In genomic region chr12:726281-727140, GRCh38 we compare ENCODE assay signal across 12 cellular contexts. TPM values are rescaled to one million over a fixed set of nuclear protein-coding genes. Genes with fewer than 3 reads are reported as not detected.
DNase-seq lines count a peak whose midpoint lies in the region; ATAC-seq and TF ChIP-seq lines count a peak whose summit lies in the region.
"Had no signal": no experiment of that assay in that cellular context is flagged by ENCODE, and none has a peak within 500 bp of the region (broad histone marks: within the 10 kb centered on the region; RNA-seq: fewer than 3 reads in every experiment).

No MANE protein-coding gene starts in this region.

- H3K4me3 Mint-ChIP-seq in activated T-helper 1 cell treated with anti-CD3 and anti-CD28 coated beads, Interleukin-12 subunit alpha, Interleukin-12 subunit beta, Interleukin-2, Interleukin-4 antibody, amounts not matched to agents 30 ng/mL and 10 ng/mL and 1 ng/mL, durations not matched to agents 14 hours and 24 hours and 36 hours = no peak overlapping the region
- H3K4me3 Mint-ChIP-seq: stimulated activated memory B cell treated with anti-CD40 and anti-IgM and Interleukin-4, amounts not matched to agents 10 μg/mL and 1 μg/mL and 100 μg/mL, for 72 hours had no signal

- peaks cover 65% of the 10 kb centered on the region for H3K4me1 Mint-ChIP-seq in activated T-helper 1 cell treated with anti-CD3 and anti-CD28 coated beads, Interleukin-12 subunit alpha, Interleukin-12 subunit beta, Interleukin-2, Interleukin-4 antibody, amounts not matched to agents 30 ng/mL and 10 ng/mL and 1 ng/mL, durations not matched to agents 14 hours and 24 hours and 36 hours (ENCODE audit: low read depth)

- intact Hi-C loops in activated T-helper 1 cell treated with anti-CD3 and anti-CD28 coated beads, Interleukin-12 subunit alpha, Interleukin-12 subunit beta, Interleukin-2, Interleukin-4 antibody, amounts not matched to agents 30 ng/mL and 10 ng/mL and 1 ng/mL, durations not matched to agents 14 hours and 24 hours and 36 hours (cut with micrococcal nuclease) = no loop called here
- intact Hi-C loops in left colon (cut with DNase I, micrococcal nuclease) = no loop called here

- H3K9me3 Mint-ChIP-seq in activated T-helper 1 cell treated with anti-CD3 and anti-CD28 coated beads, Interleukin-12 subunit alpha, Interleukin-12 subunit beta, Interleukin-2, Interleukin-4 antibody, amounts not matched to agents 30 ng/mL and 10 ng/mL and 1 ng/mL, durations not matched to agents 14 hours and 24 hours and 36 hours = peaks cover 18% of the 10 kb centered on the region

- TF ChIP-seq CTCF in AG10803 (conservative IDR thresholded peaks at IDR 0.05; ENCODE audit: low read length) = no peak

- H3K27ac Mint-ChIP-seq in activated T-helper 1 cell treated with anti-CD3 and anti-CD28 coated beads, Interleukin-12 subunit alpha, Interleukin-12 subunit beta, Interleukin-2, Interleukin-4 antibody, amounts not matched to agents 30 ng/mL and 10 ng/mL and 1 ng/mL, durations not matched to agents 14 hours and 24 hours and 36 hours = peak overlapping the region; percentile 32

- ATAC-seq in left colon = peak; percentile 32
- ATAC-seq in GM19351 (IDR thresholded peaks at IDR 0.05; ENCODE audit: unreplicated experiment) = no peak
- ATAC-seq: stimulated activated memory B cell treated with anti-CD40 and anti-IgM and Interleukin-4, amounts not matched to agents 10 μg/mL and 1 μg/mL and 100 μg/mL, for 72 hours had no signal

- DNase-seq in AG10803 (ENCODE audit: low read depth) (peak; percentile 29), left colon (no peak), T-helper 9 cell (no peak), GF-D8 (lab: John Stamatoyannopoulos, UW) (no peak)
- peak; percentile 67 for DNase-seq in Jurkat, Clone E6-1 (ENCODE audit: low read depth, low spot score)
- no peak for DNase-seq in activated T-helper 1 cell treated with anti-CD3 and anti-CD28 coated beads, Interleukin-12 subunit alpha, Interleukin-12 subunit beta, Interleukin-2, Interleukin-4 antibody, amounts not matched to agents 30 ng/mL and 10 ng/mL and 1 ng/mL, durations not matched to agents 14 hours and 24 hours and 36 hours (ENCODE audit: low spot score)
- DNase-seq in stimulated activated CD4-positive, alpha-beta T cell treated with anti-CD3 and anti-CD28 coated beads, Interleukin-2, amount 100 ng/mL, for 48 hours = no peak
- DNase-seq: Caco-2, NCI-H1930, WERI-Rb-1 had no signal

- H3K27me3 Mint-ChIP-seq in activated T-helper 1 cell treated with anti-CD3 and anti-CD28 coated beads, Interleukin-12 subunit alpha, Interleukin-12 subunit beta, Interleukin-2, Interleukin-4 antibody, amounts not matched to agents 30 ng/mL and 10 ng/mL and 1 ng/mL, durations not matched to agents 14 hours and 24 hours and 36 hours (ENCODE audit: insufficient read depth) = no peaks in the 10 kb centered on the region
- H3K27me3 Mint-ChIP-seq: stimulated activated memory B cell treated with anti-CD40 and anti-IgM and Interleukin-4, amounts not matched to agents 10 μg/mL and 1 μg/mL and 100 μg/mL, for 72 hours had no signal

- H3K4me3 ChIP-seq in AG10803 (ENCODE audit: low read length) = no peak overlapping the region
- no peak overlapping the region for H3K4me3 ChIP-seq in Jurkat, Clone E6-1 (ENCODE audit: low read length)

- peaks cover 10% of the 10 kb centered on the region for H3K36me3 Mint-ChIP-seq in activated T-helper 1 cell treated with anti-CD3 and anti-CD28 coated beads, Interleukin-12 subunit alpha, Interleukin-12 subunit beta, Interleukin-2, Interleukin-4 antibody, amounts not matched to agents 30 ng/mL and 10 ng/mL and 1 ng/mL, durations not matched to agents 14 hours and 24 hours and 36 hours (ENCODE audit: low read depth)
- H3K36me3 Mint-ChIP-seq: stimulated activated memory B cell treated with anti-CD40 and anti-IgM and Interleukin-4, amounts not matched to agents 10 μg/mL and 1 μg/mL and 100 μg/mL, for 72 hours had no signal

RNA-seq across cellular contexts. Expression of gene WNK1, which starts 25.9 kb away (rescaled TPM):
- polyA plus RNA-seq in Jurkat, Clone E6-1 (2012; ENCODE audit: insufficient read depth, insufficient read length) = 61.1 TPM
- total RNA-seq in activated T-helper 1 cell treated with anti-CD3 and anti-CD28 coated beads, Interleukin-12 subunit alpha, Interleukin-12 subunit beta, Interleukin-2, Interleukin-4 antibody, amounts not matched to agents 30 ng/mL and 10 ng/mL and 1 ng/mL, durations not matched to agents 14 hours and 24 hours and 36 hours = 164 and 178 TPM in 2 replicates
- 10 to 100 TPM; 84.0 to 95.2 TPM for total RNA-seq in left colon

Comparison
In these comparisons a context has a peak if more than half of its experiments do, and no peak if none do; other contexts are left out.
1. DNase-seq: peak in AG10803 (single experiment) and Jurkat, Clone E6-1 (single experiment); none in activated T-helper 1 cell treated with anti-CD3 and anti-CD28 coated beads, Interleukin-12 subunit alpha, Interleukin-12 subunit beta, Interleukin-2, Interleukin-4 antibody, amounts not matched to agents 30 ng/mL and 10 ng/mL and 1 ng/mL, durations not matched to agents 14 hours and 24 hours and 36 hours (single experiment), left colon (0 of 2), T-helper 9 cell (single experiment), stimulated activated CD4-positive, alpha-beta T cell treated with anti-CD3 and anti-CD28 coated beads, Interleukin-2, amount 100 ng/mL, for 48 hours (0 of 2) and GF-D8 (single experiment).